ENCODE assay signal across 23 cellular contexts in genomic region chr19:45975296-45975695, GRCh38. TPM values are rescaled to one million over a fixed set of nuclear protein-coding genes. Genes with fewer than 3 reads are reported as not detected.
A peak's percentile ranks its signal among the peaks of the same experiment; 100 is the strongest.
DNase-seq lines count a peak whose midpoint lies in the region; TF ChIP-seq lines count a peak whose summit lies in the region.
"Had no signal": no experiment of that assay in that cellular context is flagged by ENCODE, and none has a peak within 500 bp of the region (broad histone marks: within the 10 kb centered on the region; RNA-seq: fewer than 3 reads in every experiment).

No MANE protein-coding gene starts in this region.

- peaks cover 25% of the 10 kb centered on the region for H3K27me3 Mint-ChIP-seq in MCF 10A (ENCODE audit: insufficient read depth, unreplicated experiment)

- no peaks in the 10 kb centered on the region for H3K36me3 Mint-ChIP-seq in MCF 10A (ENCODE audit: insufficient read depth, unreplicated experiment)

- no peak overlapping the region for H3K9ac ChIP-seq in neuronal stem cell (ENCODE audit: low read depth, low read length, poor library complexity)

- peaks cover 2% of the 10 kb centered on the region for H3K79me1 ChIP-seq in neuronal stem cell (ENCODE audit: low read depth, low read length)

- POLR2A ChIA-PET in MCF 10A (lab: Yijun Ruan, JAX): no interaction called here

- intact Hi-C loops in MCF 10A (cut with micrococcal nuclease): no loop called here

- H3K4me2 ChIP-seq in neuronal stem cell (ENCODE audit: insufficient read depth, low read length, poor library complexity, severe bottlenecking): no peak overlapping the region
- H3K4me2 ChIP-seq: PC-9 had no signal

- TF ChIP-seq CTCF in MCF 10A (IDR thresholded peaks at IDR 0.05; ENCODE audit: unreplicated experiment): no peak

- no TSS peak for BruUV-seq in MCF 10A (replicated peaks; lab: Mats Ljungman, UMichigan)

- no peak overlapping the region for H4K8ac ChIP-seq in neuronal stem cell (ENCODE audit: low read depth, low read length)

- no peak overlapping the region for H2BK120ac ChIP-seq in neuronal stem cell (ENCODE audit: low read depth, low read length)

- H2AFZ ChIP-seq in neuronal stem cell (ENCODE audit: low read length): peak overlapping the region; percentile 3
- H2AFZ ChIP-seq: PC-9 had no signal

- no peak overlapping the region for H3K4me3 ChIP-seq in neuronal stem cell (ENCODE audit: low read length in 2 of 2)
- H3K4me3 ChIP-seq: PC-9, SJSA1 had no signal

- no peak overlapping the region for H2BK15ac ChIP-seq in neuronal stem cell (ENCODE audit: low read length)

- no peaks in the 10 kb centered on the region for H3K9me3 ChIP-seq in neuronal stem cell (replicated peaks in 1 of 2; ENCODE audit: control insufficient read depth in 2 of 2, insufficient read depth in 1 of 2, low read depth in 1 of 2, low read length in 2 of 2)
- H3K9me3 ChIP-seq: SJSA1 had no signal

- WGBS in neuronal stem cell (ENCODE audit: extremely low coverage in 2 of 2, insufficient read length in 2 of 2, insufficient replicate concordance in 1 of 2), 2 donors: no CpG with 5 or more reads among the region's 5 CpGs

- no peak overlapping the region for H3K18ac ChIP-seq in neuronal stem cell (ENCODE audit: low read length)

- peaks cover 11% of the 10 kb centered on the region for H3K4me1 Mint-ChIP-seq in MCF 10A (ENCODE audit: insufficient read depth, unreplicated experiment)

- peaks cover 0 to 10% of the 10 kb centered on the region in 2 donors for H3K36me3 ChIP-seq in neuronal stem cell (replicated peaks in 1 of 2; ENCODE audit: control insufficient read depth in 2 of 2, insufficient read depth in 2 of 2, low read length in 2 of 2)
- H3K36me3 ChIP-seq: SJSA1 had no signal

- H3K27me3 ChIP-seq in neuronal stem cell (ENCODE audit: control insufficient read depth in 3 of 3, insufficient read depth in 3 of 3, low read depth in 1 of 3, low read length in 3 of 3): no peaks in the 10 kb centered on the region

- H2BK5ac ChIP-seq in neuronal stem cell (ENCODE audit: low read length): no peak overlapping the region

- H3K27ac ChIP-seq in cingulate gyrus (ENCODE audit: low read depth, low read length) (peak overlapping the region; percentile 65), neuronal stem cell (replicated peaks; ENCODE audit: low read length) (no peak overlapping the region)
- H3K27ac ChIP-seq: PC-9, SJSA1 had no signal

- no peak overlapping the region for H3K23ac ChIP-seq in neuronal stem cell (ENCODE audit: low read depth, low read length, poor library complexity)

- CTCF ChIA-PET in MCF 10A (lab: Yijun Ruan, JAX): no interaction called here

- no peak overlapping the region for H4K91ac ChIP-seq in neuronal stem cell (ENCODE audit: low read depth, low read length, poor library complexity)

- H3K4me3 Mint-ChIP-seq in MCF 10A (ENCODE audit: unreplicated experiment): no peak overlapping the region
- H3K4me3 Mint-ChIP-seq: CD8-positive, alpha-beta memory T cell had no signal

- H3K27ac Mint-ChIP-seq in MCF 10A (ENCODE audit: low read depth, unreplicated experiment): no peak overlapping the region

- H3K4ac ChIP-seq in neuronal stem cell (ENCODE audit: low read length): no peak overlapping the region

- peak in 2 of 3 experiments; percentile 10 to 65 for DNase-seq in NCI-H1417 (lab: John Stamatoyannopoulos, UW)
- DNase-seq in NCI-H1417 treated with DMSO at 0.1 percent for 48 hours (lab: John Stamatoyannopoulos, UW): no peak
- DNase-seq in NCI-H524 (lab: John Stamatoyannopoulos, UW): peak; percentile 67 to 87
- no peak for DNase-seq in neuronal stem cell (ENCODE audit: low spot score)
- no peak for DNase-seq in effector CD4-positive, alpha-beta T cell
- no peak for DNase-seq in activated T-cell treated with anti-CD3 and anti-CD28 coated beads, Interleukin-2, amount 50 U/mL, for 1 hour
- DNase-seq in MCF 10A (ENCODE audit: unreplicated experiment): no peak
- DNase-seq: 8988T; CD8-positive, alpha-beta memory T cell; GF-D8; Kasumi-1; NCI-H1105; NCI-H187; NCI-H2171 treated with DMSO at 0.1 percent for 48 hours; NCI-H526 treated with DMSO at 0.1 percent for 48 hours; PC-9; SW 1271 had no signal

- no peak overlapping the region for H3K14ac ChIP-seq in neuronal stem cell (ENCODE audit: low read length)

- H3K9me3 Mint-ChIP-seq in MCF 10A (ENCODE audit: unreplicated experiment): no peaks in the 10 kb centered on the region
- H3K9me3 Mint-ChIP-seq: CD8-positive, alpha-beta memory T cell had no signal

- peaks cover 17 to 40% of the 10 kb centered on the region in 2 donors for H3K4me1 ChIP-seq in neuronal stem cell (ENCODE audit: control insufficient read depth in 2 of 2, insufficient read depth in 1 of 2, low read depth in 1 of 2, low read length in 2 of 2)

- no peak overlapping the region for H2AK5ac ChIP-seq in neuronal stem cell (ENCODE audit: low read depth, low read length)

- H2BK12ac ChIP-seq in neuronal stem cell (ENCODE audit: low read length): no peak overlapping the region

RNA-seq across cellular contexts. Expression of gene NOVA2, which starts 1.6 kb away (rescaled TPM):
- polyA plus RNA-seq in neuronal stem cell (2013, experiment 1 of 2): 12.8 TPM
- 13.4 TPM for polyA plus RNA-seq in neuronal stem cell (2013, experiment 2 of 2)
- total RNA-seq in MCF 10A (2022): not detected in 2 replicates
- total RNA-seq: CD8-positive, alpha-beta memory T cell; Daoy; HT-29; PC-9; SJSA1 had no signal
- polyA plus RNA-seq: CD8-positive, alpha-beta memory T cell had no signal

RNA-seq across cellular contexts. Expression of gene CCDC61, which starts 20.0 kb away (rescaled TPM):
- 4.5 TPM for polyA plus RNA-seq in neuronal stem cell (2013, experiment 1 of 2)
- polyA plus RNA-seq in neuronal stem cell (2013, experiment 2 of 2): 5.1 TPM
- 17.5 and 18.9 TPM in 2 replicates for total RNA-seq in MCF 10A (2022)

RNA-seq across cellular contexts. Expression of gene PGLYRP1, which starts 47.6 kb away (rescaled TPM):
- polyA plus RNA-seq in neuronal stem cell (2013, experiment 1 of 2): not detected
- 0.06 TPM for polyA plus RNA-seq in neuronal stem cell (2013, experiment 2 of 2)
- not detected in 2 replicates for total RNA-seq in MCF 10A (2022)
- total RNA-seq: CD8-positive, alpha-beta memory T cell; Daoy; H4; HT-29; PC-9; SJSA1 had no signal
- polyA plus RNA-seq: BJ; CD8-positive, alpha-beta memory T cell had no signal

Comparison
In these comparisons a context has a peak if more than half of its experiments do, and no peak if none do; other contexts are left out.
1. DNase-seq: peak in NCI-H1417 (2 of 3) and NCI-H524 (2 of 2); none in NCI-H1417 treated with DMSO at 0.1 percent for 48 hours (single experiment), neuronal stem cell (single experiment), effector CD4-positive, alpha-beta T cell (single experiment), activated T-cell treated with anti-CD3 and anti-CD28 coated beads, Interleukin-2, amount 50 U/mL, for 1 hour (single experiment) and MCF 10A (single experiment).